26 cellular contexts compared by ENCODE assay signal in genomic region chr3:128349963-128350599, GRCh38.
DNase-seq lines count a peak whose midpoint lies in the region; ATAC-seq and TF ChIP-seq lines count a peak whose summit lies in the region.
"Had no signal": no experiment of that assay in that cellular context is flagged by ENCODE, and none has a peak within 500 bp of the region (broad histone marks: within the 10 kb centered on the region; RNA-seq: fewer than 3 reads in every experiment).

No MANE protein-coding gene starts in this region.

- intact Hi-C loops in CD14-positive monocyte (cut with micrococcal nuclease) (no loop called here), gastrocnemius medialis (cut with DNase I; ENCODE audit: low total_unique reads) (no loop called here)

- H3K4me3 ChIP-seq in gastrocnemius medialis (no peak overlapping the region), MM.1S (ENCODE audit: low read length) (no peak overlapping the region)
- H3K4me3 ChIP-seq: adrenal gland; BLaER1 treated with 17β-estradiol and CSF1 and Interleukin-3, amounts not matched to agents 10 nM and 100 nM; heart right ventricle; MG63; skin epidermis; tibial nerve had no signal

- peak overlapping the region in 1 of 7 donors; percentile 9 for H3K27ac Mint-ChIP-seq in CD14-positive monocyte
- H3K27ac Mint-ChIP-seq: activated naive CD4-positive, alpha-beta T cell treated with anti-CD3 and anti-CD28 coated beads for 36 hours; effector memory CD8-positive, alpha-beta T cell had no signal

- H2AFZ ChIP-seq in MM.1S (ENCODE audit: low read length), result no peak overlapping the region

- TF ChIP-seq CTCF in CD14-positive monocyte (IDR thresholded peaks at IDR 0.05) (no peak), gastrocnemius medialis (IDR thresholded peaks at IDR 0.05 in 4 of 5, conservative IDR thresholded peaks at IDR 0.05 in 1 of 5) (no peak), MM.1S (IDR thresholded peaks at IDR 0.05; ENCODE audit: low read length) (no peak)

- no peak for TF ChIP-seq POLR2A in gastrocnemius medialis (IDR thresholded peaks at IDR 0.05)

- H3K4me2 ChIP-seq in MM.1S (ENCODE audit: low read depth, low read length), result no peak overlapping the region

- H3K27ac ChIP-seq in gastrocnemius medialis (peak overlapping the region; percentile 46 to 73 (median 56)), MM.1S (ENCODE audit: low read length) (no peak overlapping the region)
- H3K27ac ChIP-seq: adrenal gland, heart right ventricle, skin epidermis, tibial nerve had no signal

- H3K9me3 ChIP-seq in gastrocnemius medialis, result no peaks in the 10 kb centered on the region
- H3K9me3 ChIP-seq in MM.1S (replicated peaks; ENCODE audit: insufficient read depth, low read length), result no peaks in the 10 kb centered on the region
- H3K9me3 ChIP-seq: adrenal gland; BLaER1 treated with 17β-estradiol and CSF1 and Interleukin-3, amounts not matched to agents 10 nM and 100 nM; Caco-2; heart right ventricle; MG63; tibial nerve had no signal

- no peaks in the 10 kb centered on the region for H3F3A ChIP-seq in MM.1S (ENCODE audit: insufficient read depth, low read length)

- no peaks in the 10 kb centered on the region for H3K79me2 ChIP-seq in MM.1S (ENCODE audit: low read length)

- in situ Hi-C loops in gastrocnemius medialis (cut with MboI; ENCODE audit: low sequenced_read_pairs in 4 of 4), result no loop called here

- H3K27me3 Mint-ChIP-seq in CD14-positive monocyte (ENCODE audit: low read depth in 3 of 3), result peaks cover 0 to 2% (median 0%) of the 10 kb centered on the region in 3 donors
- H3K27me3 Mint-ChIP-seq: brain; effector memory CD8-positive, alpha-beta T cell had no signal

- H4K20me1 ChIP-seq in MM.1S (ENCODE audit: insufficient read depth, low read length), result no peaks in the 10 kb centered on the region

- no peak overlapping the region for H3K4me3 Mint-ChIP-seq in CD14-positive monocyte
- H3K4me3 Mint-ChIP-seq: activated naive CD4-positive, alpha-beta T cell treated with anti-CD3 and anti-CD28 coated beads for 36 hours; brain; effector memory CD8-positive, alpha-beta T cell had no signal

- H3K9me2 ChIP-seq in MM.1S (replicated peaks; ENCODE audit: insufficient read depth, low read length), result no peaks in the 10 kb centered on the region

- H3K27me3 ChIP-seq in gastrocnemius medialis (no peaks in the 10 kb centered on the region), MM.1S (replicated peaks; ENCODE audit: insufficient read depth, low read length) (no peaks in the 10 kb centered on the region)
- H3K27me3 ChIP-seq: adrenal gland; BLaER1 treated with 17β-estradiol and CSF1 and Interleukin-3, amounts not matched to agents 10 nM and 100 nM; heart right ventricle; MG63; tibial nerve had no signal

- DNase-seq in CD14-positive monocyte (ENCODE audit: low spot score) (peak; percentile 29), NCI-H2196 treated with DMSO at 0.1 percent for 48 hours (lab: John Stamatoyannopoulos, UW; ENCODE audit: unreplicated experiment) (peak; percentile 35), left lobe of liver (ENCODE audit: low spot score) (peak; percentile 85), gastrocnemius medialis (peak; percentile 44 to 53), NCI-H2081 (lab: John Stamatoyannopoulos, UW) (no peak), MM.1S (no peak)
- DNase-seq: activated CD4-positive, alpha-beta T cell treated with anti-CD3 and anti-CD28 coated beads, Interleukin-2, amount 50 U/mL, for 48 hours; activated naive CD4-positive, alpha-beta T cell treated with anti-CD3 and anti-CD28 coated beads for 36 hours; adrenal gland; Caco-2; effector memory CD8-positive, alpha-beta T cell; GDM1; HCEC 1CT; heart right ventricle; mesendoderm; MG63; NCI-H1417; NCI-H2171; NCI-H524; T-helper 1 cell had no signal

- H3K4me1 ChIP-seq in gastrocnemius medialis, result peaks cover 15 to 17% of the 10 kb centered on the region in 2 donors
- H3K4me1 ChIP-seq in MM.1S (ENCODE audit: low read length), result no peaks in the 10 kb centered on the region

- no peak overlapping the region for H3K9ac ChIP-seq in MM.1S (ENCODE audit: low read length)

- H3K36me3 Mint-ChIP-seq in CD14-positive monocyte, result peaks cover 24 to 27% of the 10 kb centered on the region in 2 donors

- peaks cover 5% of the 10 kb centered on the region for H3K4me1 Mint-ChIP-seq in CD14-positive monocyte

- H3K36me3 ChIP-seq in gastrocnemius medialis, result no peaks in the 10 kb centered on the region
- no peaks in the 10 kb centered on the region for H3K36me3 ChIP-seq in MM.1S (replicated peaks; ENCODE audit: insufficient read depth, low read length)
- H3K36me3 ChIP-seq: adrenal gland, MG63 had no signal

- H3K9me3 Mint-ChIP-seq in CD14-positive monocyte, result no peaks in the 10 kb centered on the region
- H3K9me3 Mint-ChIP-seq: activated naive CD4-positive, alpha-beta T cell treated with anti-CD3 and anti-CD28 coated beads for 36 hours; brain; effector memory CD8-positive, alpha-beta T cell had no signal

- ATAC-seq in left lobe of liver (peak; percentile 97), gastrocnemius medialis (peak; percentile 62 to 71), HG02981 (IDR thresholded peaks at IDR 0.05; ENCODE audit: unreplicated experiment) (no peak)
- ATAC-seq: activated CD4-positive, CD25-positive, alpha-beta regulatory T cell treated with anti-CD3 and anti-CD28 coated beads, Interleukin-2, amount 50 U/mL, for 24 hours; effector memory CD8-positive, alpha-beta T cell had no signal

Comparison
In these comparisons a context has a peak if more than half of its experiments do, and no peak if none do; other contexts are left out.
1. DNase-seq: peak in CD14-positive monocyte (single experiment), NCI-H2196 treated with DMSO at 0.1 percent for 48 hours (single experiment), left lobe of liver (single experiment) and gastrocnemius medialis (2 of 2); none in NCI-H2081 (0 of 2) and MM.1S (single experiment).